ENCODE assay signal across 8 cellular contexts in genomic region chr1:178724386-178724733, GRCh38. TPM values are rescaled to one million over a fixed set of nuclear protein-coding genes. Genes with fewer than 3 reads are reported as not detected.
DNase-seq lines count a peak whose midpoint lies in the region; ATAC-seq, FAIRE-seq and TF ChIP-seq lines count a peak whose summit lies in the region.

No MANE protein-coding gene starts in this region.

- H3K9me3 ChIP-seq in muscle layer of duodenum (ENCODE audit: control insufficient read depth in 1 of 2, low read length in 2 of 2): no peaks in the 10 kb centered on the region

- H3K27me3 ChIP-seq in ACC112 (ENCODE audit: insufficient read depth, low read length): no peaks in the 10 kb centered on the region
- no peaks in the 10 kb centered on the region for H3K27me3 ChIP-seq in bronchial epithelial cell (ENCODE audit: control insufficient read depth, insufficient read depth, low read length)
- no peaks in the 10 kb centered on the region for H3K27me3 ChIP-seq in muscle layer of duodenum (ENCODE audit: low read depth, low read length)

- no peak for ATAC-seq in HG02763 (IDR thresholded peaks at IDR 0.05; ENCODE audit: unreplicated experiment)
- no peak for ATAC-seq in left colon

- intact Hi-C loops in left colon (cut with DNase I, micrococcal nuclease): loop anchor here in 1 of 2 donors (10.0 kb wide), 1 partner anchor 180 kb away; no protein-coding TSS in a partner anchor

- H2AFZ ChIP-seq in ACC112 (ENCODE audit: low read length, unreplicated experiment): peak overlapping the region; percentile 90

- peak; percentile 1 for DNase-seq in HK-2 (ENCODE audit: unreplicated experiment)
- no peak for DNase-seq in bronchial epithelial cell (ENCODE audit: low read depth)
- DNase-seq in NCI-H1105 (lab: John Stamatoyannopoulos, UW): no peak
- no peak for DNase-seq in NCI-H2227 (lab: John Stamatoyannopoulos, UW; ENCODE audit: unreplicated experiment)
- no peak for DNase-seq in left colon

- H3K4me1 ChIP-seq in ACC112 (ENCODE audit: control insufficient read depth, insufficient read depth, low read length, unreplicated experiment): peaks cover 37% of the 10 kb centered on the region
- H3K4me1 ChIP-seq in muscle layer of duodenum (ENCODE audit: control insufficient read depth in 1 of 2, insufficient read depth in 2 of 2, low read length in 2 of 2): no peaks in the 10 kb centered on the region

- H3K4me3 ChIP-seq in ACC112 (ENCODE audit: low read depth, low read length): peak overlapping the region; percentile 87
- H3K4me3 ChIP-seq in bronchial epithelial cell (ENCODE audit: low read depth, low read length): peak overlapping the region; percentile 82
- peak overlapping the region; percentile 37 to 78 for H3K4me3 ChIP-seq in muscle layer of duodenum (ENCODE audit: low read depth in 1 of 2, low read length in 2 of 2)

- no peak for FAIRE-seq in bronchial epithelial cell (lab: Jason Lieb, UNC)

- TF ChIP-seq CTCF in bronchial epithelial cell (IDR thresholded peaks at IDR 0.05; ENCODE audit: insufficient read depth, low read length, severe bottlenecking): no peak

- H3K36me3 ChIP-seq in ACC112 (ENCODE audit: insufficient read depth, low read length) (no peaks in the 10 kb centered on the region), bronchial epithelial cell (ENCODE audit: control insufficient read depth, insufficient read depth, low read length) (no peaks in the 10 kb centered on the region), muscle layer of duodenum (ENCODE audit: control insufficient read depth in 1 of 2, insufficient read depth in 2 of 2, low read length in 2 of 2) (no peaks in the 10 kb centered on the region)

- H3K27ac ChIP-seq in ACC112 (ENCODE audit: low read depth, low read length) (no peak overlapping the region), muscle layer of duodenum (ENCODE audit: low read length) (no peak overlapping the region)

- peaks cover 23% of the 10 kb centered on the region for H3K79me2 ChIP-seq in ACC112 (ENCODE audit: control insufficient read depth, insufficient read depth, low read length, unreplicated experiment)

RNA-seq across cellular contexts. Expression of gene RALGPS2, which starts 0.7 kb away (rescaled TPM):
- total RNA-seq in bronchial epithelial cell: 15.0 and 21.8 TPM in 2 replicates
- 10 to 100 TPM; 31.4 to 36.3 TPM for total RNA-seq in left colon
